1 cellular context compared by ENCODE assay signal in the genomic region with DNA sequence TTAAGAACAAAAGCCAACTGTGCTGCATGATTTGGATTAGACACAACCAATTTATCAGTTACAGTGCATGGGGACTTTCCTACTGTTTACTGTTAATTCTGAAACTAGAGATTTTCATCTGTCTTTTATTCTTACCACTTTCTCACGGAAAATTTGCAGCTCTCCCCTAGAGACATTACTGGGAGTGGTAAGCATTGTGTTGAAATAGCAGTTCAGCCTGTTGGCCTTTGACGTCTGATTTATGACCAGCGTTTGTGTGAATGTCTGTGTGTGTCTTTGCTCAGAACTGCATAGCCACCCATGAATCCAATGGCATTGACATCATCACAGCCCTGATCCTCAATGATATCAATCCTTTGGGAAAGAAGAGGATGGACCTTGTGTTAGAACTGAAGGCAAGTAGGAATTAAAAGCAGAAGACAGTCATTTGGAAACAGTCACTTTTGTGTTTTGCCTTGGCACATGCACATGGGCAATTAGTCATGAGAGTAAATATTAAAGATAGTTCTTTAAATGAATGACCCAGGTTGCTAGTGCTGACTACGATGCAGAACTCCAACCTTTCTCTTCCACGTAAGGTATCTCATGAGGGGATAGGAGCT.
TF ChIP-seq lines count a peak whose summit lies in the region.

No MANE protein-coding gene starts in this region.

TF ChIP-seq in K562, 482 proteins besides CTCF, POLR2A, EP300 and RAD21 (continued from another document):
- TF ChIP-seq, protein P1, sequence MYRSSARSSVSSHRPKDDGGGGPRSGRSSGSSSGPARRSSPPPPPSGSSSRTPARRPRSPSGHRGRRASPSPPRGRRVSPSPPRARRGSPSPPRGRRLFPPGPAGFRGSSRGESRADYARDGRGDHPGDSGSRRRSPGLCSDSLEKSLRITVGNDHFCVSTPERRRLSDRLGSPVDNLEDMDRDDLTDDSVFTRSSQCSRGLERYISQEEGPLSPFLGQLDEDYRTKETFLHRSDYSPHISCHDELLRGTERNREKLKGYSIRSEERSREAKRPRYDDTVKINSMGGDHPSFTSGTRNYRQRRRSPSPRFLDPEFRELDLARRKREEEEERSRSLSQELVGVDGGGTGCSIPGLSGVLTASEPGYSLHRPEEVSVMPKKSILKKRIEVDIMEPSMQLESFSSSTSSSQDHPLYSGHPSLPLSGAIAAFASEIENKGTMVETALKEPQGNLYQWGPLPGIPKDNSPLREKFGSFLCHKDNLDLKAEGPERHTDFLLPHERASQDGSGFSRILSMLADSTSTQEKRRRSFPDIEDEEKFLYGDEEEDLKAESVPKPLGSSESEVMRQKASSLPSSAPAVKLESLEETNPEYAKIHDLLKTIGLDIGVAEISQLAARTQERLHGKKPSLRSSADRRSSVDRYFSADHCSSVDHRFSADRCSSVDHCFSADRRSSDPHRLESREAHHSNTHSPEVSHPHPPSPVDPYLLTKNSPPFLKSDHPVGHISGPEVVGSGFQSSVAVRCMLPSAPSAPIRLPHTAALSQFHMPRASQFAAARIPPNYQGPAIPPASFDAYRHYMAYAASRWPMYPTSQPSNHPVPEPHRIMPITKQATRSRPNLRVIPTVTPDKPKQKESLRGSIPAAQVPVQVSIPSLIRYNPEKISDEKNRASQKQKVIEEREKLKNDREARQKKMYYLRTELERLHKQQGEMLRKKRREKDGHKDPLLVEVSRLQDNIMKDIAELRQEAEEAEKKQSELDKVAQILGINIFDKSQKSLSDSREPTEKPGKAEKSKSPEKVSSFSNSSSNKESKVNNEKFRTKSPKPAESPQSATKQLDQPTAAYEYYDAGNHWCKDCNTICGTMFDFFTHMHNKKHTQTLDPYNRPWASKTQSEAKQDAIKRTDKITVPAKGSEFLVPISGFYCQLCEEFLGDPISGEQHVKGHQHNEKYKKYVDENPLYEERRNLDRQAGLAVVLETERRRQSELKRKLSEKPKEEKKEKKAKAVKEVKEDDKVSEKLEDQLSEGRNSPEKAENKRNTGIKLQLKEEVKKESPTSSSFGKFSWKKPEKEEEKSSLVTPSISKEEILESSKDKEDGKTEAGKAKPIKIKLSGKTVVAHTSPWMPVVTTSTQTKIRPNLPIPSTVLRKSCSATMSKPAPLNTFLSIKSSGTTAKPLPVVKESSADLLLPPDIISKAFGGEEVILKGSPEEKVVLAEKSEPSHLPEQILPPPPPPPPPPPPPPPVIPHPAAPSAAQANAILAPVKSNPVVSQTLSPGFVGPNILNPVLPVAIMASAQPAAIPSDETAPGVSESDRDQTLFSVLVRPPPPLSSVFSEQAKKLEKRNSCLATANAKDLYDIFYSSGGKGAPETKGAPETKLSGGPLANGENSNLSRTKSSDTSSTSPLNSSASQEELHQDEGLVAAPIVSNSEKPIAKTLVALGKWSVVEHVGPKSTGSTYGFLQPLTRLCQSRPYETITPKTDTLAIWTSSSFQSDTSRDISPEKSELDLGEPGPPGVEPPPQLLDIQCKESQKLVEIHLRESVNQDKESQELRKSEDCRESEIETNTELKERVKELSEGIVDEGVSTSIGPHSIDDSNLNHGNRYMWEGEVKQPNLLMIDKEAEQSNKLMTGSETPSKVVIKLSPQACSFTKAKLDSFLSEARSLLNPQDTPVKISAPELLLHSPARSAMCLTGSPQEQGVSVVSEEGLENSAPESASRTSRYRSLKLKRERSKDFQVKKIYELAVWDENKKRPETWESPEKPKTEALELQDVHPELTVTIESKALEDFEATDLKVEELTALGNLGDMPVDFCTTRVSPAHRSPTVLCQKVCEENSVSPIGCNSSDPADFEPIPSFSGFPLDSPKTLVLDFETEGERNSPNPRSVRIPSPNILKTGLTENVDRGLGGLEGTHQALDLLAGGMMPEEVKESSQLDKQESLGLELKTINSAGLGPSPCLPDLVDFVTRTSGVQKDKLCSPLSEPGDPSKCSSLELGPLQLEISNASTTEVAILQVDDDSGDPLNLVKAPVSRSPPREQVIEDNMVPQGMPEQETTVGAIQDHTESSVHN (IDR thresholded peaks at IDR 0.05; ENCODE audit: borderline replicate concordance in 1 of 2, low read depth in 1 of 2): no peak
- no peak for TF ChIP-seq HCFC1 (IDR thresholded peaks at IDR 0.05; ENCODE audit: low read depth, low read length)
